In the genomic region with DNA sequence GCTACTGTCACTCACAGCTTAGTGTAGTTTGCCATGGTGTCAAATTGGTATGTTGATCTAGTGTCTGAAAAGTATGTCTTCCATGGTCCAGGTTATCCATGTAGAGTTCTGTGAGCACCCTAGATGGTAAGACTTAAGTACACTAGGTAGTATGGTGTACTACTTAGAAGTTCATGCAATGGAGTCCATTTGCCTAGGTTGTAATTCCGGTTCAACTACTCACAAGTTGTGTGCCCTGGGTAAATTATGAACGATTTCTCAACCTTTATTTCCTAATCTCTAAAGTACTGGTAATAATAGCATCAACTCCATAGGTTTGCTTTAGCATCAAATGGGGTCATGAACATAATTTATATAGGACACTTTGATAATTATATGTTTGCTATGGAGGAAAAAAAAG, we compare ENCODE assay signal across 7 cellular contexts.
"Had no signal": no experiment of that assay in that cellular context is flagged by ENCODE, and none has a peak within 500 bp of the region (broad histone marks: within the 10 kb centered on the region; RNA-seq: fewer than 3 reads in every experiment).

No MANE protein-coding gene starts in this region.

- DNase-seq: IMR-90, KBM-7, KG1 had no signal

- H3K4me3 ChIP-seq: K562 had no signal

- FAIRE-seq: HepG2, HTR-8/SVneo, K562 had no signal

- H3K27ac ChIP-seq: HL-60 had no signal

- ATAC-seq: HepG2, K562 had no signal
